In the genomic region with DNA sequence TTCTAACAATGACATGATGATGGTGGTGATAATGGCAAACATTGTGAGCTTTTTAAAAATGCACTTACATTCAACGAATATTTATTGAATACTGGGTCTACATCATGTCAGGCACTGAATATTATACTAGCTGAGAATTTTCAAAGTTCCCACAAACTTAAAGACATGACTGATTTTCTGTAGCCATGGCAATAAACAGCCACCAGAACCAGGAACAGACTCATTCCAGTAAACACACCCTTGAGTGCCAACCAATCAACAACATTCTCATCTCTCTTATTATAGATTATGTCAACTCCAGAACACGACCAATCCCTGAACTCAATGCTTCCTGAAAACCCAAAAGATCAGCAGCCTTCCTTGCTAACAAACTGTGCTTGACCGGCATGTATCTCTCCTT, we compare ENCODE assay signal across 11 cellular contexts.
DNase-seq lines count a peak whose midpoint lies in the region; ATAC-seq and TF ChIP-seq lines count a peak whose summit lies in the region.
"Had no signal": no experiment of that assay in that cellular context is flagged by ENCODE, and none has a peak within 500 bp of the region (broad histone marks: within the 10 kb centered on the region; RNA-seq: fewer than 3 reads in every experiment).

No MANE protein-coding gene starts in this region.

- no peak for ATAC-seq in HG03571 (IDR thresholded peaks at IDR 0.05; ENCODE audit: unreplicated experiment)
- ATAC-seq: lower lobe of right lung had no signal

- POLR2A ChIA-PET in GM10248 (lab: Yijun Ruan, JAX): no interaction called here

- CTCF ChIA-PET in GM10248 (lab: Yijun Ruan, JAX): no interaction called here

- DNase-seq in ELR (ENCODE audit: low read depth) (peak; percentile 41), M059J (ENCODE audit: low read depth) (peak; percentile 75), dermis blood vessel endothelial cell (peak; percentile 3), myocyte (ENCODE audit: low read depth) (peak; percentile 19), GM10248 (ENCODE audit: extremely low spot score) (no peak)
- DNase-seq in stimulated activated CD4-positive, alpha-beta T cell treated with anti-CD3 and anti-CD28 coated beads, Interleukin-15, amount 100 ng/mL, for 24 hours: no peak
- DNase-seq: activated CD4-positive, alpha-beta T cell treated with anti-CD3 and anti-CD28 coated beads, Interleukin-2, amount 50 U/mL, for 4 hours; activated effector memory CD4-positive, alpha-beta T cell treated with anti-CD3 and anti-CD28 coated beads, Interleukin-2, amount 50 U/mL, for 16 hours; Caco-2; lower lobe of right lung had no signal

- TF ChIP-seq CTCF in GM10248 (IDR thresholded peaks at IDR 0.05; ENCODE audit: control extremely low read depth, extremely low read depth, low read depth, missing control alignments): no peak

Comparison
In these comparisons a context has a peak if more than half of its experiments do, and no peak if none do; other contexts are left out.
1. DNase-seq: peak in ELR (single experiment), M059J (single experiment), dermis blood vessel endothelial cell (single experiment) and myocyte (single experiment); none in stimulated activated CD4-positive, alpha-beta T cell treated with anti-CD3 and anti-CD28 coated beads, Interleukin-15, amount 100 ng/mL, for 24 hours (single experiment) and GM10248 (single experiment).